Comparison of ENCODE assay signal across 13 cellular contexts in the genomic region with DNA sequence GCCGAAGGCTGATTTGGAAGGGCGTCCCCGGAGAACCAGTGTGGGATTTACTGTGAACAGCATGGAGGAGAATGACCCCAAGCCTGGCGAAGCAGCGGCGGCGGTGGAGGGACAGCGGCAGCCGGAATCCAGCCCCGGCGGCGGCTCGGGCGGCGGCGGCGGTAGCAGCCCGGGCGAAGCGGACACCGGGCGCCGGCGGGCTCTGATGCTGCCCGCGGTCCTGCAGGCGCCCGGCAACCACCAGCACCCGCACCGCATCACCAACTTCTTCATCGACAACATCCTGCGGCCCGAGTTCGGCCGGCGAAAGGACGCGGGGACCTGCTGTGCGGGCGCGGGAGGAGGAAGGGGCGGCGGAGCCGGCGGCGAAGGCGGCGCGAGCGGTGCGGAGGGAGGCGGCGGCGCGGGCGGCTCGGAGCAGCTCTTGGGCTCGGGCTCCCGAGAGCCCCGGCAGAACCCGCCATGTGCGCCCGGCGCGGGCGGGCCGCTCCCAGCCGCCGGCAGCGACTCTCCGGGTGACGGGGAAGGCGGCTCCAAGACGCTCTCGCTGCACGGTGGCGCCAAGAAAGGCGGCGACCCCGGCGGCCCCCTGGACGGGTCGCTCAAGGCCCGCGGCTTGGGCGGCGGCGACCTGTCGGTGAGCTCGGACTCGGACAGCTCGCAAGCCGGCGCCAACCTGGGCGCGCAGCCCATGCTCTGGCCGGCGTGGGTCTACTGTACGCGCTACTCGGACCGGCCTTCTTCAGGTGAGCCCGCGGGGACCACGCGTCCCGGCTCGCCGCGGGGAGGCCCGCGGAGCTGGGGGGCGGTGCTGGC. TPM values are rescaled to one million over a fixed set of nuclear protein-coding genes. Genes with fewer than 3 reads are reported as not detected.
DNase-seq lines count a peak whose midpoint lies in the region; ATAC-seq, FAIRE-seq and TF ChIP-seq lines count a peak whose summit lies in the region.
"Had no signal": no experiment of that assay in that cellular context is flagged by ENCODE, and none has a peak within 500 bp of the region (broad histone marks: within the 10 kb centered on the region; RNA-seq: fewer than 3 reads in every experiment).

No MANE protein-coding gene starts in this region.

- BruUV-seq in HepG2 (replicated peaks; lab: Mats Ljungman, UMichigan), result no TSS peak

- H3K4me3 ChIP-seq in HepG2 (replicated peaks in 1 of 3; ENCODE audit: insufficient read depth in 1 of 3, low read depth in 2 of 3, low read length in 3 of 3), result no peak overlapping the region

- no peaks in the 10 kb centered on the region for H4K20me1 ChIP-seq in HepG2 (ENCODE audit: insufficient read depth, low read length)

- CTCF ChIA-PET in HepG2 (lab: Yijun Ruan, JAX; ENCODE audit: low intra/inter-chr PET ratio, low total read pairs), result no interaction called here
- CTCF ChIA-PET in activated CD4-positive, alpha-beta memory T cell treated with anti-CD3 and anti-CD28 coated beads for 36 hours (lab: Charles Lee), result no interaction called here

- no peak overlapping the region for H2AFZ ChIP-seq in HepG2 (ENCODE audit: low read length)

- no peaks in the 10 kb centered on the region for H3K36me3 Mint-ChIP-seq in dendritic cell treated with granulocyte-macrophage colony-stimulating factor and Interleukin-4, amounts not matched to agents 40 ng/mL and 50 ng/mL, for 4 days (ENCODE audit: low read depth)
- no peaks in the 10 kb centered on the region for H3K36me3 Mint-ChIP-seq in natural killer cell
- no peaks in the 10 kb centered on the region for H3K36me3 Mint-ChIP-seq in activated CD4-positive, alpha-beta memory T cell treated with anti-CD3 and anti-CD28 coated beads for 36 hours

- ATAC-seq in natural killer cell (peak in 1 of 3 donors; percentile 47), HepG2 (no peak), sciatic nerve (no peak)

- TF ChIP-seq POLR2A in HepG2 (IDR thresholded peaks at IDR 0.05; ENCODE audit: insufficient read depth in 1 of 2, low read depth in 2 of 2, low read length in 2 of 2), result no peak

- no peak for TF ChIP-seq RAD21 in HepG2 (CRISPR knock-in tag; IDR thresholded peaks at IDR 0.05)

- H3K36me3 ChIP-seq in HepG2 (replicated peaks in 1 of 2; ENCODE audit: control insufficient read depth in 1 of 2, insufficient read depth in 2 of 2, low read length in 2 of 2), result no peaks in the 10 kb centered on the region
- H3K36me3 ChIP-seq: adrenal gland had no signal

- H3K4me1 Mint-ChIP-seq in dendritic cell treated with granulocyte-macrophage colony-stimulating factor and Interleukin-4, amounts not matched to agents 40 ng/mL and 50 ng/mL, for 4 days (ENCODE audit: low read depth), result peaks cover 42% of the 10 kb centered on the region
- H3K4me1 Mint-ChIP-seq in natural killer cell, result peaks cover 19 to 34% of the 10 kb centered on the region in 2 donors
- peaks cover 27% of the 10 kb centered on the region for H3K4me1 Mint-ChIP-seq in activated CD4-positive, alpha-beta memory T cell treated with anti-CD3 and anti-CD28 coated beads for 36 hours (ENCODE audit: low read depth)

- no peaks in the 10 kb centered on the region for H3K79me2 ChIP-seq in HepG2 (ENCODE audit: insufficient read depth, low read length)

- peak; percentile 38 for DNase-seq in stimulated activated CD4-positive, alpha-beta T cell treated with anti-CD3 and anti-CD28 coated beads, Interleukin-15, amount 100 ng/mL, for 24 hours
- no peak for DNase-seq in stimulated activated CD4-positive, alpha-beta T cell treated with anti-CD3 and anti-CD28 coated beads, Interleukin-12 subunit alpha, Interleukin-12 subunit beta, amount 100 ng/mL, for 4 hours
- DNase-seq in natural killer cell (no peak), HepG2 (ENCODE audit: low spot score) (no peak), NCI-H82 treated with DMSO at 0.1 percent for 48 hours (lab: John Stamatoyannopoulos, UW; ENCODE audit: unreplicated experiment) (no peak), sciatic nerve (ENCODE audit: low spot score) (no peak)
- no peak for DNase-seq in activated CD4-positive, alpha-beta memory T cell treated with anti-CD3 and anti-CD28 coated beads for 36 hours
- DNase-seq: NCI-H2081 treated with DMSO at 0.1 percent for 48 hours; stimulated activated CD4-positive, alpha-beta T cell treated with anti-CD3 and anti-CD28 coated beads, Interleukin-4, amount 100 ng/mL, for 4 hours; T1000 had no signal

- TF ChIP-seq CTCF in natural killer cell (IDR thresholded peaks at IDR 0.05) (no peak), HepG2 (CRISPR knock-in tag; IDR thresholded peaks at IDR 0.05) (no peak)

- H3K4me1 ChIP-seq in HepG2 (ENCODE audit: insufficient read depth, low read length), result no peaks in the 10 kb centered on the region

- POLR2A ChIA-PET in HepG2 (lab: Yijun Ruan, JAX), result no interaction called here
- POLR2A ChIA-PET in activated CD4-positive, alpha-beta memory T cell treated with anti-CD3 and anti-CD28 coated beads for 36 hours (lab: Charles Lee), result no interaction called here

- FAIRE-seq in HepG2 (lab: Jason Lieb, UNC), result no peak
- FAIRE-seq: GM19239 had no signal

- no peak overlapping the region for H3K27ac ChIP-seq in HepG2 (ENCODE audit: extremely low read length, insufficient read depth, low read length)
- H3K27ac ChIP-seq: adrenal gland had no signal

- H3K9me3 ChIP-seq in HepG2 (ENCODE audit: low read length), result no peaks in the 10 kb centered on the region
- H3K9me3 ChIP-seq: adrenal gland had no signal

- H3K4me2 ChIP-seq in HepG2 (ENCODE audit: low read depth, low read length), result no peak overlapping the region

- peaks cover 12 to 79% of the 10 kb centered on the region in 2 experiments for H3K27me3 ChIP-seq in HepG2 (ENCODE audit: control insufficient read depth in 1 of 2, insufficient read depth in 2 of 2, low read length in 2 of 2)

- H3K27ac Mint-ChIP-seq in dendritic cell treated with granulocyte-macrophage colony-stimulating factor and Interleukin-4, amounts not matched to agents 40 ng/mL and 50 ng/mL, for 4 days, result no peak overlapping the region
- no peak overlapping the region for H3K27ac Mint-ChIP-seq in natural killer cell
- H3K27ac Mint-ChIP-seq in activated CD4-positive, alpha-beta memory T cell treated with anti-CD3 and anti-CD28 coated beads for 36 hours, result no peak overlapping the region

- 76% methylated on average over 91 of the region's 113 CpGs for WGBS in HepG2 (ENCODE audit: low lambda C conversion rate)

- H3K9ac ChIP-seq in HepG2 (ENCODE audit: insufficient read depth, low read depth, low read length), result no peak overlapping the region

- in situ Hi-C loops in HepG2 (cut with HindIII; ENCODE audit: extremely low pct_ligation_motif_present, low pct_unique_long_range_greater_than_20kb), result no loop called here

- intact Hi-C loops in dendritic cell treated with granulocyte-macrophage colony-stimulating factor and Interleukin-4, amounts not matched to agents 40 ng/mL and 50 ng/mL, for 4 days (cut with micrococcal nuclease), result loop anchor here (10.0 kb wide), 1 partner anchor 84 kb away; no protein-coding TSS in a partner anchor
- intact Hi-C loops in natural killer cell (cut with micrococcal nuclease) (no loop called here), HepG2 (cut with micrococcal nuclease; ENCODE audit: unreplicated experiment) (no loop called here), sciatic nerve (cut with DNase I) (loop anchor here (10.0 kb wide), 1 partner anchor 46 kb away; no protein-coding TSS in a partner anchor)
- intact Hi-C loops in activated CD4-positive, alpha-beta memory T cell treated with anti-CD3 and anti-CD28 coated beads for 36 hours (cut with micrococcal nuclease), result loop anchor here (5.0 kb wide), 2 partner anchors 349 to 1549 kb away; no protein-coding TSS in a partner anchor

- no peaks in the 10 kb centered on the region for H3K9me3 Mint-ChIP-seq in dendritic cell treated with granulocyte-macrophage colony-stimulating factor and Interleukin-4, amounts not matched to agents 40 ng/mL and 50 ng/mL, for 4 days
- H3K9me3 Mint-ChIP-seq in natural killer cell, result no peaks in the 10 kb centered on the region
- no peaks in the 10 kb centered on the region for H3K9me3 Mint-ChIP-seq in activated CD4-positive, alpha-beta memory T cell treated with anti-CD3 and anti-CD28 coated beads for 36 hours

- peak overlapping the region; percentile 74 for H3K4me3 Mint-ChIP-seq in dendritic cell treated with granulocyte-macrophage colony-stimulating factor and Interleukin-4, amounts not matched to agents 40 ng/mL and 50 ng/mL, for 4 days
- peak overlapping the region; percentile 74 for H3K4me3 Mint-ChIP-seq in natural killer cell
- no peak overlapping the region for H3K4me3 Mint-ChIP-seq in activated CD4-positive, alpha-beta memory T cell treated with anti-CD3 and anti-CD28 coated beads for 36 hours

- H3K27me3 Mint-ChIP-seq in dendritic cell treated with granulocyte-macrophage colony-stimulating factor and Interleukin-4, amounts not matched to agents 40 ng/mL and 50 ng/mL, for 4 days, result peaks cover 87% of the 10 kb centered on the region
- peaks cover 65 to 68% of the 10 kb centered on the region in 2 donors for H3K27me3 Mint-ChIP-seq in natural killer cell (ENCODE audit: low read depth in 2 of 2)
- peaks cover 70% of the 10 kb centered on the region for H3K27me3 Mint-ChIP-seq in activated CD4-positive, alpha-beta memory T cell treated with anti-CD3 and anti-CD28 coated beads for 36 hours

- TF ChIP-seq EP300 in HepG2 (IDR thresholded peaks at IDR 0.05; ENCODE audit: low read depth in 2 of 2, low read length in 2 of 2) (no peak), HepG2 (CRISPR knock-in tag; IDR thresholded peaks at IDR 0.05; ENCODE audit: borderline replicate concordance) (no peak)

RNA-seq across cellular contexts. Expression of a gene that starts 0.6 kb away (rescaled TPM):
- not detected for total RNA-seq in natural killer cell
- not detected in 2 replicates for total RNA-seq in HepG2 (2016; rRNA removed; fragmentation: Illumina TruSeq; extraction: Trizol)
- not detected in 2 replicates for total RNA-seq in HepG2 (2016; cell fraction: cytosol; rRNA removed; fragmentation: Illumina TruSeq; extraction: Trizol; ENCODE audit: low read depth)
- not detected in 2 replicates for total RNA-seq in HepG2 (2016; cell fraction: insoluble cytoplasmic fraction; rRNA removed; fragmentation: Illumina TruSeq; extraction: Trizol)
- not detected in 2 replicates for total RNA-seq in HepG2 (2016; cell fraction: membrane; rRNA removed; fragmentation: Illumina TruSeq; extraction: Trizol)
- not detected in 2 replicates for total RNA-seq in HepG2 (2016; cell fraction: nucleus; rRNA removed; fragmentation: Illumina TruSeq; extraction: Trizol)
- not detected in 2 replicates for polyA plus RNA-seq in HepG2 (2011; rRNA removed)
- polyA plus RNA-seq in HepG2 (2011; cell fraction: cytosol; rRNA removed), result not detected in 2 replicates
- polyA plus RNA-seq in HepG2 (2011; cell fraction: nucleus; rRNA removed), result not detected in 2 replicates
- polyA plus RNA-seq in HepG2 (2012), result not detected in 2 replicates
- polyA plus RNA-seq in HepG2 (2016; cell fraction: cytosol; fragmentation: Illumina TruSeq; extraction: Trizol; ENCODE audit: low read depth), result not detected in 2 replicates
- polyA plus RNA-seq in HepG2 (2016; cell fraction: insoluble cytoplasmic fraction; fragmentation: Illumina TruSeq; extraction: Trizol; ENCODE audit: low read depth), result not detected in 2 replicates
- polyA plus RNA-seq in HepG2 (2016; cell fraction: membrane; fragmentation: Illumina TruSeq; extraction: Trizol; ENCODE audit: low read depth), result not detected in 2 replicates
- polyA plus RNA-seq in HepG2 (2016; cell fraction: nucleus; fragmentation: Illumina TruSeq; extraction: Trizol; ENCODE audit: insufficient read depth, low read depth), result not detected in 2 replicates
- not detected in 2 replicates for polyA minus RNA-seq in HepG2 (2011; rRNA and poly(A)+ RNA removed; ENCODE audit: low replicate concordance)
- polyA minus RNA-seq in HepG2 (2011; cell fraction: cytosol; rRNA and poly(A)+ RNA removed), result not detected in 2 replicates
- not detected in 2 replicates for polyA minus RNA-seq in HepG2 (2011; cell fraction: nucleus; rRNA and poly(A)+ RNA removed)
- total RNA-seq in sciatic nerve, result not detected
- total RNA-seq in activated CD4-positive, alpha-beta memory T cell treated with anti-CD3 and anti-CD28 coated beads for 36 hours, result not detected

Comparison
In these comparisons a context has a peak if more than half of its experiments do, and no peak if none do; other contexts are left out.
1. intact Hi-C loops: an anchor here in dendritic cell treated with granulocyte-macrophage colony-stimulating factor and Interleukin-4, amounts not matched to agents 40 ng/mL and 50 ng/mL, for 4 days (10.0 kb wide), sciatic nerve (10.0 kb wide) and activated CD4-positive, alpha-beta memory T cell treated with anti-CD3 and anti-CD28 coated beads for 36 hours (5.0 kb wide); none called in natural killer cell and HepG2.